ENCODE assay signal across 1 cellular context in genomic region chr10:61785410-61786105, GRCh38.
A peak's percentile ranks its signal among the peaks of the same experiment; 100 is the strongest.
TF ChIP-seq lines count a peak whose summit lies in the region.

No MANE protein-coding gene starts in this region.

TF ChIP-seq in K562, 482 proteins besides CTCF, POLR2A, EP300 and RAD21 (continued from another document):
- no peak for TF ChIP-seq SUPT5H (IDR thresholded peaks at IDR 0.05)
- peak; percentile 35; the same call in 1 of the 2 replicates for TF ChIP-seq ZBTB7A (IDR thresholded peaks at IDR 0.05; ENCODE audit: borderline replicate concordance, control insufficient read depth, low read depth, low read length)
- 0 out of 2 replicates have a peak, but pooled peaks have one; percentile 10 for TF ChIP-seq ATF7 (IDR thresholded peaks at IDR 0.05)
- TF ChIP-seq SMAD3 (CRISPR knock-in tag; conservative IDR thresholded peaks at IDR 0.05): no peak
- TF ChIP-seq ZKSCAN3 (CRISPR knock-in tag; IDR thresholded peaks at IDR 0.05): no peak
- TF ChIP-seq PTRF (tag; IDR thresholded peaks at IDR 0.05): no peak
- no peak for TF ChIP-seq CBFB (CRISPR knock-in tag; IDR thresholded peaks at IDR 0.05)
- TF ChIP-seq MAFG (tag; conservative IDR thresholded peaks at IDR 0.05): no peak
- peak; percentile 52 for TF ChIP-seq ZNF316 (IDR thresholded peaks at IDR 0.05)
- TF ChIP-seq SMARCB1 (IDR thresholded peaks at IDR 0.05; ENCODE audit: insufficient read length, low read depth): no peak
- TF ChIP-seq MCM7 (IDR thresholded peaks at IDR 0.05): no peak
- 0 out of 2 replicates have a peak, but pooled peaks have one; percentile 16 for TF ChIP-seq SMAD4 (CRISPR knock-in tag; conservative IDR thresholded peaks at IDR 0.05)
- TF ChIP-seq USF1 (CRISPR knock-in tag; IDR thresholded peaks at IDR 0.05): no peak
- TF ChIP-seq NR1H2 (CRISPR knock-in tag; IDR thresholded peaks at IDR 0.05): no peak
- peak; percentile 50 for TF ChIP-seq NCOA4 (IDR thresholded peaks at IDR 0.05; ENCODE audit: partially characterized antibody)
- no peak for TF ChIP-seq HBP1 (CRISPR knock-in tag; IDR thresholded peaks at IDR 0.05)
- TF ChIP-seq ADNP (tag; IDR thresholded peaks at IDR 0.05): 0 out of 2 replicates have a peak, but pooled peaks have one; percentile 38
- no peak for TF ChIP-seq NBN (IDR thresholded peaks at IDR 0.05; ENCODE audit: low read depth)
- TF ChIP-seq ZNF140 (CRISPR knock-in tag; IDR thresholded peaks at IDR 0.05): no peak
- no peak for TF ChIP-seq ZNF184 (CRISPR knock-in tag; IDR thresholded peaks at IDR 0.05)
- peak; percentile 55 for TF ChIP-seq ZNF592 (IDR thresholded peaks at IDR 0.05)
- no peak for TF ChIP-seq ZNF717 (CRISPR knock-in tag; IDR thresholded peaks at IDR 0.05)
- no peak for TF ChIP-seq NKRF (IDR thresholded peaks at IDR 0.05; ENCODE audit: borderline replicate concordance)
- no peak for TF ChIP-seq ZNF76 (CRISPR knock-in tag; IDR thresholded peaks at IDR 0.05; ENCODE audit: borderline replicate concordance)
- peak; percentile 49 for TF ChIP-seq MEIS2 (IDR thresholded peaks at IDR 0.05; ENCODE audit: partially characterized antibody)
- TF ChIP-seq DEAF1 (CRISPR knock-in tag; IDR thresholded peaks at IDR 0.05): no peak
- TF ChIP-seq PKNOX1 (IDR thresholded peaks at IDR 0.05): peak; percentile 51; the same call in 1 of the 2 replicates
